8 cellular contexts compared by ENCODE assay signal in the genomic region with DNA sequence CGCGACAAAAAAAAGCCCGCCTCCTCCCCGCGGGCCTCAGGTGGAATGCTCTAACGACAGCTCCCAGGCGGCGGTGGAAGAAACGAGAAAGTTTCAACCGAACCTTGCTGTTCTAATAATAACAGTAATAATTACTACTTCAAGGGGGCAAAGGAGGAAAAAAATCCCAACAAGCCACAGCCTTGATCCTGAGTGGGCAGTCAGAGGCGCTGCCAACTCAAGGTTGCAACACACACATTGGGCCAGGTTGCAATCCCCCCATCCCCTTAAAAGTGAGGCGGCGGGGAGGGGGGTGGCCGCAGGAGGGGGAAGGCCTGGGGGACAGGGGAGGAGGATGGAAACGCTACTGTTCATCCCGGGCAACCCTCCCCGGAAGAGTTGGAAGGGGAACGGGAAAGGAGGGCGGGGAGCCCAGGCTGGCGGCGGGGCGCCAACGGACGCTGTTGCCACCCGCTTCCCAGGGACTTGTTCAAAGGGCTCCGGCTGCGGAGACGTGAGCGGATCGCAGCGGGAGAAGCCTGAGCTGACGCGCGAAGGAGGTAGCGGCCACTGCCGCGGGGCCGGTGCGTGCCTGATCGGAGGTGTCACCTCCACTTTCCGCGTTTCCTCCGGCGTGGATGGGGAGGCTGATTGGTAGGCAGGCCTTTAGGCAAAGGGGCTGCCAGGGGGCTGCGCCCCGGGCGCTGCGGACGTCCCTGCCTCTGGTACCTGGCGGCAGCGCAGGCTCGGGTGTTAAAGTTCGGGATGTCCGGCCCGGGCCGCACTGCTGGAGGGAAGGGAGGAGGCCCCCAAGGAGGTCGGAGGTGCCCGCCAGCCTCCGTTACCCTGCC. TPM values are rescaled to one million over a fixed set of nuclear protein-coding genes. Genes with fewer than 3 reads are reported as not detected.
DNase-seq lines count a peak whose midpoint lies in the region; ATAC-seq and TF ChIP-seq lines count a peak whose summit lies in the region.

No MANE protein-coding gene starts in this region.

- H3K4me1 Mint-ChIP-seq in dendritic cell treated with granulocyte-macrophage colony-stimulating factor and Interleukin-4, amounts not matched to agents 40 ng/mL and 50 ng/mL, for 4 days (ENCODE audit: low read depth) = peaks cover 10% of the 10 kb centered on the region

- H3K4me3 ChIP-seq in ACC112 (ENCODE audit: low read depth, low read length) (peak overlapping the region; percentile 94), liver (ENCODE audit: low read depth in 1 of 3, low read length in 3 of 3) (peak overlapping the region; percentile 74 to 75 (median 74))

- H3K9me3 ChIP-seq in liver (ENCODE audit: control insufficient read depth in 4 of 4, low read length in 3 of 4) = no peaks in the 10 kb centered on the region

- H3K79me2 ChIP-seq in ACC112 (ENCODE audit: control insufficient read depth, insufficient read depth, low read length, unreplicated experiment) = peaks cover 23% of the 10 kb centered on the region

- no peak for TF ChIP-seq CTCF in liver (IDR thresholded peaks at IDR 0.05; ENCODE audit: low read depth, low read length, missing input control)

- no peak for TF ChIP-seq RAD21 in liver (IDR thresholded peaks at IDR 0.05)

- peak overlapping the region; percentile 96 for H3K27ac Mint-ChIP-seq in dendritic cell treated with granulocyte-macrophage colony-stimulating factor and Interleukin-4, amounts not matched to agents 40 ng/mL and 50 ng/mL, for 4 days

- H3K4me3 Mint-ChIP-seq in dendritic cell treated with granulocyte-macrophage colony-stimulating factor and Interleukin-4, amounts not matched to agents 40 ng/mL and 50 ng/mL, for 4 days = peak overlapping the region; percentile 94

- no peaks in the 10 kb centered on the region for H3K9me3 Mint-ChIP-seq in dendritic cell treated with granulocyte-macrophage colony-stimulating factor and Interleukin-4, amounts not matched to agents 40 ng/mL and 50 ng/mL, for 4 days

- H3K4me1 ChIP-seq in ACC112 (ENCODE audit: control insufficient read depth, insufficient read depth, low read length, unreplicated experiment) = peaks cover 13% of the 10 kb centered on the region
- peaks cover 6 to 37% (median 23%) of the 10 kb centered on the region in 4 donors for H3K4me1 ChIP-seq in liver (ENCODE audit: control insufficient read depth in 4 of 4, insufficient read depth in 4 of 4, low read length in 3 of 4)

- H3K9ac ChIP-seq in liver (ENCODE audit: low read depth in 1 of 2, low read length in 2 of 2) = peak overlapping the region; percentile 94 to 95

- ATAC-seq in GM19035 (IDR thresholded peaks at IDR 0.05; ENCODE audit: unreplicated experiment) = peak; percentile 0
- no peak for ATAC-seq in GM21381 (IDR thresholded peaks at IDR 0.05; ENCODE audit: unreplicated experiment)

- peak; percentile 13 for DNase-seq in NCI-H1048 (lab: John Stamatoyannopoulos, UW)
- DNase-seq in activated CD4-positive, alpha-beta T cell treated with anti-CD3 and anti-CD28 coated beads for 48 hours = peak; percentile 64
- DNase-seq in stimulated activated CD4-positive, alpha-beta T cell treated with anti-CD3 and anti-CD28 coated beads, Interleukin-2, amount 100 ng/mL, for 48 hours = peak; percentile 36 to 42

- no peaks in the 10 kb centered on the region for H3K27me3 Mint-ChIP-seq in dendritic cell treated with granulocyte-macrophage colony-stimulating factor and Interleukin-4, amounts not matched to agents 40 ng/mL and 50 ng/mL, for 4 days

- H3K36me3 ChIP-seq in ACC112 (ENCODE audit: insufficient read depth, low read length) (no peaks in the 10 kb centered on the region), liver (ENCODE audit: control insufficient read depth in 4 of 4, insufficient read depth in 3 of 4, low read depth in 1 of 4, low read length in 3 of 4) (no peaks in the 10 kb centered on the region)

- H3K27ac ChIP-seq in ACC112 (ENCODE audit: low read depth, low read length) (peak overlapping the region; percentile 51), liver (ENCODE audit: low read depth in 1 of 2, low read length in 2 of 2) (peak overlapping the region; percentile 99 to 100)

- peak overlapping the region; percentile 92 for H2AFZ ChIP-seq in ACC112 (ENCODE audit: low read length, unreplicated experiment)

- H3K27me3 ChIP-seq in ACC112 (ENCODE audit: insufficient read depth, low read length) = no peaks in the 10 kb centered on the region
- H3K27me3 ChIP-seq in liver (ENCODE audit: control insufficient read depth in 4 of 4, insufficient read depth in 4 of 4, low read length in 3 of 4) = no peaks in the 10 kb centered on the region

- intact Hi-C loops in dendritic cell treated with granulocyte-macrophage colony-stimulating factor and Interleukin-4, amounts not matched to agents 40 ng/mL and 50 ng/mL, for 4 days (cut with micrococcal nuclease) = loop anchor here (5.0 kb wide), 2 partner anchors 142 to 827 kb away; a partner anchor contains a TSS

- WGBS in liver = under 1% methylated on average over 59 of the region's 59 CpGs

- peaks cover 37% of the 10 kb centered on the region for H3K36me3 Mint-ChIP-seq in dendritic cell treated with granulocyte-macrophage colony-stimulating factor and Interleukin-4, amounts not matched to agents 40 ng/mL and 50 ng/mL, for 4 days (ENCODE audit: low read depth)

TF ChIP-seq in liver, 16 proteins besides CTCF, POLR2A, EP300 and RAD21:
- TF ChIP-seq, protein P1, sequence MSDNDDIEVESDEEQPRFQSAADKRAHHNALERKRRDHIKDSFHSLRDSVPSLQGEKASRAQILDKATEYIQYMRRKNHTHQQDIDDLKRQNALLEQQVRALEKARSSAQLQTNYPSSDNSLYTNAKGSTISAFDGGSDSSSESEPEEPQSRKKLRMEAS (IDR thresholded peaks at IDR 0.05) = no peak
- TF ChIP-seq GABPA (IDR thresholded peaks at IDR 0.05 in 1 of 2, conservative IDR thresholded peaks at IDR 0.05 in 1 of 2) (no peak), YY1 (IDR thresholded peaks at IDR 0.05) (no peak), FOXA2 (IDR thresholded peaks at IDR 0.05) (no peak), NR2F2 (IDR thresholded peaks at IDR 0.05) (no peak), TAF1 (conservative IDR thresholded peaks at IDR 0.05) (no peak), HNF4A (conservative IDR thresholded peaks at IDR 0.05) (no peak), SP1 (IDR thresholded peaks at IDR 0.05) (no peak), FOXA1 (IDR thresholded peaks at IDR 0.05) (no peak), RXRA (IDR thresholded peaks at IDR 0.05) (no peak), EGR1 (IDR thresholded peaks at IDR 0.05; ENCODE audit: low read depth in 2 of 2) (no peak), HNF4G (IDR thresholded peaks at IDR 0.05) (no peak), JUND (IDR thresholded peaks at IDR 0.05) (no peak)
- TF ChIP-seq, protein P2, sequence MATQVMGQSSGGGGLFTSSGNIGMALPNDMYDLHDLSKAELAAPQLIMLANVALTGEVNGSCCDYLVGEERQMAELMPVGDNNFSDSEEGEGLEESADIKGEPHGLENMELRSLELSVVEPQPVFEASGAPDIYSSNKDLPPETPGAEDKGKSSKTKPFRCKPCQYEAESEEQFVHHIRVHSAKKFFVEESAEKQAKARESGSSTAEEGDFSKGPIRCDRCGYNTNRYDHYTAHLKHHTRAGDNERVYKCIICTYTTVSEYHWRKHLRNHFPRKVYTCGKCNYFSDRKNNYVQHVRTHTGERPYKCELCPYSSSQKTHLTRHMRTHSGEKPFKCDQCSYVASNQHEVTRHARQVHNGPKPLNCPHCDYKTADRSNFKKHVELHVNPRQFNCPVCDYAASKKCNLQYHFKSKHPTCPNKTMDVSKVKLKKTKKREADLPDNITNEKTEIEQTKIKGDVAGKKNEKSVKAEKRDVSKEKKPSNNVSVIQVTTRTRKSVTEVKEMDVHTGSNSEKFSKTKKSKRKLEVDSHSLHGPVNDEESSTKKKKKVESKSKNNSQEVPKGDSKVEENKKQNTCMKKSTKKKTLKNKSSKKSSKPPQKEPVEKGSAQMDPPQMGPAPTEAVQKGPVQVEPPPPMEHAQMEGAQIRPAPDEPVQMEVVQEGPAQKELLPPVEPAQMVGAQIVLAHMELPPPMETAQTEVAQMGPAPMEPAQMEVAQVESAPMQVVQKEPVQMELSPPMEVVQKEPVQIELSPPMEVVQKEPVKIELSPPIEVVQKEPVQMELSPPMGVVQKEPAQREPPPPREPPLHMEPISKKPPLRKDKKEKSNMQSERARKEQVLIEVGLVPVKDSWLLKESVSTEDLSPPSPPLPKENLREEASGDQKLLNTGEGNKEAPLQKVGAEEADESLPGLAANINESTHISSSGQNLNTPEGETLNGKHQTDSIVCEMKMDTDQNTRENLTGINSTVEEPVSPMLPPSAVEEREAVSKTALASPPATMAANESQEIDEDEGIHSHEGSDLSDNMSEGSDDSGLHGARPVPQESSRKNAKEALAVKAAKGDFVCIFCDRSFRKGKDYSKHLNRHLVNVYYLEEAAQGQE (IDR thresholded peaks at IDR 0.05) = no peak
- TF ChIP-seq, protein P3, sequence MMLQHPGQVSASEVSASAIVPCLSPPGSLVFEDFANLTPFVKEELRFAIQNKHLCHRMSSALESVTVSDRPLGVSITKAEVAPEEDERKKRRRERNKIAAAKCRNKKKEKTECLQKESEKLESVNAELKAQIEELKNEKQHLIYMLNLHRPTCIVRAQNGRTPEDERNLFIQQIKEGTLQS (IDR thresholded peaks at IDR 0.05) = no peak
- TF ChIP-seq, protein P4, sequence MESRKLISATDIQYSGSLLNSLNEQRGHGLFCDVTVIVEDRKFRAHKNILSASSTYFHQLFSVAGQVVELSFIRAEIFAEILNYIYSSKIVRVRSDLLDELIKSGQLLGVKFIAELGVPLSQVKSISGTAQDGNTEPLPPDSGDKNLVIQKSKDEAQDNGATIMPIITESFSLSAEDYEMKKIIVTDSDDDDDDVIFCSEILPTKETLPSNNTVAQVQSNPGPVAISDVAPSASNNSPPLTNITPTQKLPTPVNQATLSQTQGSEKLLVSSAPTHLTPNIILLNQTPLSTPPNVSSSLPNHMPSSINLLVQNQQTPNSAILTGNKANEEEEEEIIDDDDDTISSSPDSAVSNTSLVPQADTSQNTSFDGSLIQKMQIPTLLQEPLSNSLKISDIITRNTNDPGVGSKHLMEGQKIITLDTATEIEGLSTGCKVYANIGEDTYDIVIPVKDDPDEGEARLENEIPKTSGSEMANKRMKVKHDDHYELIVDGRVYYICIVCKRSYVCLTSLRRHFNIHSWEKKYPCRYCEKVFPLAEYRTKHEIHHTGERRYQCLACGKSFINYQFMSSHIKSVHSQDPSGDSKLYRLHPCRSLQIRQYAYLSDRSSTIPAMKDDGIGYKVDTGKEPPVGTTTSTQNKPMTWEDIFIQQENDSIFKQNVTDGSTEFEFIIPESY (IDR thresholded peaks at IDR 0.05) = no peak

RNA-seq across cellular contexts. Expression of a gene that starts 0.6 kb away (rescaled TPM):
- total RNA-seq in liver = 10 to 100 TPM; 49.4 to 67.0 TPM
- 10 to 100 TPM; 18.8 to 32.8 TPM for polyA plus RNA-seq in liver

Comparison
In these comparisons a context has a peak if more than half of its experiments do, and no peak if none do; other contexts are left out.
1. DNase-seq: peak in every context shown above with its lines; median percentile 64 in activated CD4-positive, alpha-beta T cell treated with anti-CD3 and anti-CD28 coated beads for 48 hours; 39 in stimulated activated CD4-positive, alpha-beta T cell treated with anti-CD3 and anti-CD28 coated beads, Interleukin-2, amount 100 ng/mL, for 48 hours; 13 in NCI-H1048.